In genomic region chr13:43805071-43805468, GRCh38 we compare ENCODE assay signal across 7 cellular contexts. TPM values are rescaled to one million over a fixed set of nuclear protein-coding genes. Genes with fewer than 3 reads are reported as not detected.
DNase-seq lines count a peak whose midpoint lies in the region; ATAC-seq and TF ChIP-seq lines count a peak whose summit lies in the region.

No MANE protein-coding gene starts in this region.

- intact Hi-C loops in dorsolateral prefrontal cortex (cut with DNase I) (loop anchor here in 1 of 2 donors (2.0 to 10.0 kb wide), 2 partner anchors 74 to 1210 kb away; partner anchors contain the start of genes CCDC122 and LACC1), ascending aorta (cut with DNase I) (loop anchor here (2.0 kb wide), 3 partner anchors 502 to 836 kb away; no protein-coding TSS in a partner anchor), posterior vena cava (cut with DNase I) (loop anchor here in 1 of 2 donors (10.0 kb wide), 2 partner anchors 720 to 840 kb away; no protein-coding TSS in a partner anchor), thyroid gland (cut with DNase I) (loop anchor here (10.0 kb wide), 2 partner anchors 720 to 1210 kb away; no protein-coding TSS in a partner anchor)

- H3K9me3 ChIP-seq in ascending aorta (no peaks in the 10 kb centered on the region), thyroid gland (no peaks in the 10 kb centered on the region)

- TF ChIP-seq CTCF in dorsolateral prefrontal cortex (IDR thresholded peaks at IDR 0.05 in 54 of 56, conservative IDR thresholded peaks at IDR 0.05 in 2 of 56; ENCODE audit: low read depth in 1 of 56, partially characterized antibody in 56 of 56) (no peak), omental fat pad (IDR thresholded peaks at IDR 0.05) (no peak), ascending aorta (IDR thresholded peaks at IDR 0.05) (no peak), thyroid gland (IDR thresholded peaks at IDR 0.05) (no peak)

- peak overlapping the region in 56 of 59 donors; percentile 5 to 68 (median 44) for H3K4me3 ChIP-seq in dorsolateral prefrontal cortex
- no peak overlapping the region for H3K4me3 ChIP-seq in ascending aorta
- H3K4me3 ChIP-seq in thyroid gland (replicated peaks in 1 of 3) = no peak overlapping the region

- no peak for TF ChIP-seq POLR2A in thyroid gland (IDR thresholded peaks at IDR 0.05)

- H3K4me1 ChIP-seq in ascending aorta (peaks cover 0 to 3% of the 10 kb centered on the region in 2 donors), thyroid gland (peaks cover 0 to 8% of the 10 kb centered on the region in 2 donors)

- 36 to 60% methylated on average over 3 of the region's 3 CpGs for WGBS in thyroid gland, 2 donors

- H3K36me3 ChIP-seq in ascending aorta (no peaks in the 10 kb centered on the region), thyroid gland (no peaks in the 10 kb centered on the region)

- H3K27ac ChIP-seq in dorsolateral prefrontal cortex (peak overlapping the region; percentile 7 to 100 (median 93)), ascending aorta (no peak overlapping the region), thyroid gland (no peak overlapping the region)

- DNase-seq in ELR (ENCODE audit: low read depth) (peak; percentile 96), M059J (ENCODE audit: low read depth) (peak; percentile 92), dorsolateral prefrontal cortex (peak in 5 of 10 donors; percentile 37 to 66 (median 43)), omental fat pad (ENCODE audit: low spot score) (no peak), ascending aorta (ENCODE audit: low spot score in 2 of 2) (no peak), posterior vena cava (ENCODE audit: low spot score) (no peak), thyroid gland (no peak)

- H3K27me3 ChIP-seq in dorsolateral prefrontal cortex = no peaks in the 10 kb centered on the region
- H3K27me3 ChIP-seq in ascending aorta = no peaks in the 10 kb centered on the region
- no peaks in the 10 kb centered on the region for H3K27me3 ChIP-seq in thyroid gland

- ATAC-seq in omental fat pad (ENCODE audit: low FRiP score) = peak; percentile 98

RNA-seq across cellular contexts. Expression of gene ENOX1, which starts 18.3 kb away (rescaled TPM):
- total RNA-seq in M059J (2014; rRNA removed; shearing (Covaris generic)) = 0.05 and 0.10 TPM in 2 replicates
- total RNA-seq in dorsolateral prefrontal cortex (10 to 100 TPM; 13.5 to 35.9 (median 25.1) TPM), omental fat pad (1 to 10 TPM; 2.2 to 8.9 (median 6.2) TPM), ascending aorta (0.21 TPM), posterior vena cava (1 to 10 TPM; 2.7 to 5.3 TPM), thyroid gland (1 to 10 TPM in 1 of 4 donors, under 1 TPM in 3; 0.13 to 1.8 (median 0.31) TPM)

Comparison
In these comparisons a context has a peak if more than half of its experiments do, and no peak if none do; other contexts are left out.
1. DNase-seq: peak in ELR (single experiment) and M059J (single experiment); none in omental fat pad (single experiment), ascending aorta (0 of 2), posterior vena cava (single experiment) and thyroid gland (0 of 2).
2. H3K27ac ChIP-seq: peak in dorsolateral prefrontal cortex (59 of 59); none in ascending aorta (0 of 2) and thyroid gland (0 of 3).
3. H3K4me3 ChIP-seq: peak in dorsolateral prefrontal cortex (56 of 59); none in ascending aorta (0 of 2) and thyroid gland (0 of 3).